Comparison of ENCODE assay signal across 8 cellular contexts in genomic region chr16:4693956-4694663, GRCh38. TPM values are rescaled to one million over a fixed set of nuclear protein-coding genes. Genes with fewer than 3 reads are reported as not detected.
DNase-seq lines count a peak whose midpoint lies in the region; ATAC-seq and TF ChIP-seq lines count a peak whose summit lies in the region.

No MANE protein-coding gene starts in this region.

- peaks cover 19% of the 10 kb centered on the region for H4K20me1 ChIP-seq in IMR-90 (ENCODE audit: insufficient read depth, low read length)

- H2BK20ac ChIP-seq in IMR-90 (ENCODE audit: low read depth, low read length), result no peak overlapping the region

- H3K27me3 ChIP-seq in IMR-90 (ENCODE audit: control insufficient read depth, insufficient read depth, low read length) (no peaks in the 10 kb centered on the region), thyroid gland (no peaks in the 10 kb centered on the region)

- H3K56ac ChIP-seq in IMR-90 (ENCODE audit: extremely low read depth, insufficient read depth, low read length), result no peak overlapping the region

- H3K9me1 ChIP-seq in IMR-90 (ENCODE audit: insufficient read depth, low read length), result peaks cover 5% of the 10 kb centered on the region; the same call in 1 of the 2 replicates

- H3K9me3 ChIP-seq in IMR-90 (ENCODE audit: control insufficient read depth, insufficient read depth, low read length) (no peaks in the 10 kb centered on the region), thyroid gland (no peaks in the 10 kb centered on the region)

- peak overlapping the region; percentile 85 for H3K4ac ChIP-seq in IMR-90 (ENCODE audit: low read depth, low read length)

- peak; percentile 55 for ATAC-seq in IMR-90 (ENCODE audit: low read depth)
- ATAC-seq in activated CD8-positive, alpha-beta T cell treated with anti-CD3 and anti-CD28 coated beads, Interleukin-2, amount 10 ng/mL, durations not matched to agents 7 days and 5 days, result peak; percentile 38
- ATAC-seq in GM18520 (IDR thresholded peaks at IDR 0.05; ENCODE audit: unreplicated experiment), result no peak

- H3K4me3 ChIP-seq in IMR-90 (ENCODE audit: insufficient read depth, low read depth, low read length) (peak overlapping the region; percentile 89), thyroid gland (replicated peaks in 1 of 3) (peak overlapping the region; percentile 34 to 97 (median 97))

- H3K36me3 Mint-ChIP-seq in activated CD8-positive, alpha-beta T cell treated with anti-CD3 and anti-CD28 coated beads, Interleukin-2, amount 10 ng/mL, durations not matched to agents 7 days and 5 days (ENCODE audit: low read depth), result peaks cover 20% of the 10 kb centered on the region

- peaks cover 20% of the 10 kb centered on the region for H3K4me1 Mint-ChIP-seq in activated CD8-positive, alpha-beta T cell treated with anti-CD3 and anti-CD28 coated beads, Interleukin-2, amount 10 ng/mL, durations not matched to agents 7 days and 5 days (ENCODE audit: low read depth)

- no peak overlapping the region; the same call in 1 of the 2 replicates for H4K5ac ChIP-seq in IMR-90 (ENCODE audit: low read depth, low read length)

- no peak overlapping the region for H4K91ac ChIP-seq in IMR-90 (ENCODE audit: insufficient read depth, low read depth, low read length)

- H3K4me1 ChIP-seq in IMR-90 (ENCODE audit: control insufficient read depth, insufficient read depth, low read length) (peaks cover 7% of the 10 kb centered on the region), thyroid gland (peaks cover 15 to 22% of the 10 kb centered on the region in 2 donors)

- no peak overlapping the region for H2BK15ac ChIP-seq in IMR-90 (ENCODE audit: low read depth, low read length)

- no TSS peak for BruUV-seq in IMR-90 (replicated peaks; lab: Mats Ljungman, UMichigan)

- H3K9me3 Mint-ChIP-seq in activated CD8-positive, alpha-beta T cell treated with anti-CD3 and anti-CD28 coated beads, Interleukin-2, amount 10 ng/mL, durations not matched to agents 7 days and 5 days (ENCODE audit: insufficient read depth), result no peaks in the 10 kb centered on the region

- H3K27ac ChIP-seq in IMR-90 (ENCODE audit: insufficient read depth, low read length) (peak overlapping the region; percentile 84), thyroid gland (peak overlapping the region; percentile 22 to 91 (median 87))

- H3K14ac ChIP-seq in IMR-90 (replicated peaks; ENCODE audit: low read depth, low read length), result peak overlapping the region; percentile 77; the same call in 1 of the 2 replicates

- TF ChIP-seq CTCF in IMR-90 (conservative IDR thresholded peaks at IDR 0.05; ENCODE audit: low read depth, low read length) (no peak), thyroid gland (IDR thresholded peaks at IDR 0.05) (no peak)

- peaks cover 44% of the 10 kb centered on the region for H3K36me3 ChIP-seq in IMR-90 (ENCODE audit: control insufficient read depth, insufficient read depth, low read length)
- peaks cover 26 to 33% of the 10 kb centered on the region in 2 donors for H3K36me3 ChIP-seq in thyroid gland

- POLR2A ChIA-PET in IMR-90 (lab: Charles Lee; ENCODE audit: unreplicated experiment), result no interaction called here
- POLR2A ChIA-PET in activated CD8-positive, alpha-beta T cell treated with anti-CD3 and anti-CD28 coated beads, Interleukin-2, amount 10 ng/mL, durations not matched to agents 7 days and 5 days (lab: Charles Lee), result interaction anchor here (0.6 to 2.6 kb wide), 5 partner anchors 11 to 153 kb away, joined by 3 to 10 read pairs (median 3); partner anchors contain the start of genes ANKS3, DNAAF8, GLYR1 and UBN1

- intact Hi-C loops in IMR-90 (cut with micrococcal nuclease) (loop anchor here (2.0 kb wide), 1 partner anchor 263 kb away; no protein-coding TSS in a partner anchor), thyroid gland (cut with DNase I) (no loop called here)

- H3K9ac ChIP-seq in IMR-90 (ENCODE audit: low read depth, low read length), result peak overlapping the region; percentile 84

- H2BK120ac ChIP-seq in IMR-90 (ENCODE audit: low read depth, low read length), result no peak overlapping the region

- peak overlapping the region; percentile 26 for H2BK5ac ChIP-seq in IMR-90 (ENCODE audit: low read depth, low read length, poor library complexity, severe bottlenecking)

- in situ Hi-C loops in IMR-90 (cut with MboI; ENCODE audit: low sequenced_read_pairs), result no loop called here

- H3K23ac ChIP-seq in IMR-90 (ENCODE audit: low read depth, low read length), result no peak overlapping the region

- H3K27ac Mint-ChIP-seq in activated CD8-positive, alpha-beta T cell treated with anti-CD3 and anti-CD28 coated beads, Interleukin-2, amount 10 ng/mL, durations not matched to agents 7 days and 5 days, result peak overlapping the region; percentile 68

- H3K79me1 ChIP-seq in IMR-90 (ENCODE audit: low read depth in 1 of 2, low read length in 2 of 2), result peaks cover 0 to 26% of the 10 kb centered on the region in 2 experiments; a peak in 3 of 4 replicates

- DNase-seq in NCI-H345 (lab: John Stamatoyannopoulos, UW) (peak; percentile 36), NCI-H345 treated with DMSO at 0.1 percent for 48 hours (lab: John Stamatoyannopoulos, UW; ENCODE audit: unreplicated experiment) (no peak), IMR-90 (peak; percentile 38), epidermal melanocyte (ENCODE audit: insufficient read length, low spot score) (peak; percentile 74), mucosa of gallbladder (ENCODE audit: low spot score) (peak; percentile 29), thyroid gland (peak; percentile 73)
- DNase-seq in activated CD8-positive, alpha-beta T cell treated with anti-CD3 and anti-CD28 coated beads, Interleukin-2, amount 10 ng/mL, durations not matched to agents 7 days and 5 days, result peak; percentile 54

- no peaks in the 10 kb centered on the region for H3K27me3 Mint-ChIP-seq in activated CD8-positive, alpha-beta T cell treated with anti-CD3 and anti-CD28 coated beads, Interleukin-2, amount 10 ng/mL, durations not matched to agents 7 days and 5 days (ENCODE audit: low read depth)

- dilution Hi-C loops in IMR-90 (cut with HindIII; ENCODE audit: low sequenced_read_pairs, unreplicated experiment), result no loop called here

- peak overlapping the region; percentile 96 for H2AK5ac ChIP-seq in IMR-90 (ENCODE audit: low read depth, low read length)

- peak overlapping the region; percentile 86 for H3K4me2 ChIP-seq in IMR-90 (ENCODE audit: low read depth, low read length)

- 0% methylated on average over 35 of the region's 55 CpGs; no CpG with 5 or more reads in 1 of the 2 experiments for WGBS in IMR-90 (ENCODE audit: extremely low coverage in 2 of 2, insufficient read length in 1 of 2), 2 experiments
- 9 to 15% methylated on average over 5 to 8 of the region's 55 CpGs for WGBS in thyroid gland, 2 donors

- peak overlapping the region; percentile 99 for H2AK9ac ChIP-seq in IMR-90 (replicated peaks; ENCODE audit: low read depth, low read length, poor library complexity)

- H4K8ac ChIP-seq in IMR-90 (ENCODE audit: low read depth in 2 of 2, low read length in 2 of 2), result peak overlapping the region; percentile 76 to 92; a peak in 2 of 4 replicates

- peak overlapping the region; percentile 80 for H3K4me3 Mint-ChIP-seq in activated CD8-positive, alpha-beta T cell treated with anti-CD3 and anti-CD28 coated beads, Interleukin-2, amount 10 ng/mL, durations not matched to agents 7 days and 5 days

- H3K18ac ChIP-seq in IMR-90 (ENCODE audit: low read depth, low read length), result no peak overlapping the region

- CTCF ChIA-PET in IMR-90 (lab: Yijun Ruan, JAX), result interaction anchor here (0.9 kb wide), 1 partner anchor 12 kb away, joined by 3 read pairs; no protein-coding TSS in a partner anchor
- CTCF ChIA-PET in activated CD8-positive, alpha-beta T cell treated with anti-CD3 and anti-CD28 coated beads, Interleukin-2, amount 10 ng/mL, durations not matched to agents 7 days and 5 days (lab: Charles Lee), result no interaction called here

- TF ChIP-seq POLR2A in IMR-90 (IDR thresholded peaks at IDR 0.05; ENCODE audit: low read depth, low read length) (no peak), thyroid gland (IDR thresholded peaks at IDR 0.05) (no peak)

- TF ChIP-seq RAD21 in IMR-90 (IDR thresholded peaks at IDR 0.05; ENCODE audit: low read length), result no peak

- H2AFZ ChIP-seq in IMR-90 (replicated peaks; ENCODE audit: low read length, poor library complexity), result peak overlapping the region; percentile 96

TF ChIP-seq in IMR-90, 13 proteins besides CTCF, POLR2A, EP300 and RAD21:
- 0 out of 2 replicates have a peak, but pooled peaks have one; percentile 1 for TF ChIP-seq CEBPB (IDR thresholded peaks at IDR 0.05; ENCODE audit: low read depth, low read length)
- peak; percentile 61; the same call in 1 of the 2 replicates for TF ChIP-seq MAZ (IDR thresholded peaks at IDR 0.05; ENCODE audit: borderline replicate concordance, low read depth, low read length)
- no peak for TF ChIP-seq FOS (IDR thresholded peaks at IDR 0.05; ENCODE audit: low read depth, low read length)
- peak; percentile 42; the same call in 1 of the 2 replicates for TF ChIP-seq MXI1 (IDR thresholded peaks at IDR 0.05; ENCODE audit: borderline replicate concordance, low read depth, low read length)

RNA-seq across cellular contexts. Expression of gene NUDT16L1, which starts 0.7 kb away (rescaled TPM):
- total RNA-seq in IMR-90 (2012; rRNA removed), result 22.9 and 28.3 TPM in 2 replicates
- polyA plus RNA-seq in IMR-90 (2012; rRNA removed), result 44.3 and 63.8 TPM in 2 replicates
- 55.5 and 62.4 TPM in 2 replicates for polyA plus RNA-seq in IMR-90 (2012; cell fraction: cytosol; rRNA removed)
- polyA plus RNA-seq in IMR-90 (2012; cell fraction: nucleus; rRNA removed; ENCODE audit: low replicate concordance), result 25.7 and 61.5 TPM in 2 replicates
- total RNA-seq in activated CD8-positive, alpha-beta T cell treated with anti-CD3 and anti-CD28 coated beads, Interleukin-2, amount 10 ng/mL, durations not matched to agents 7 days and 5 days, result 10 to 100 TPM; 32.6 to 36.2 TPM
- total RNA-seq in mucosa of gallbladder, result 67.0 TPM
- total RNA-seq in thyroid gland, result 10 to 100 TPM; 27.0 to 61.1 (median 38.9) TPM

RNA-seq across cellular contexts. Expression of gene ANKS3, which starts 40.0 kb away (rescaled TPM):
- total RNA-seq in IMR-90 (2012; rRNA removed) (22.2 and 24.4 TPM in 2 replicates), mucosa of gallbladder (27.1 TPM), thyroid gland (10 to 100 TPM; 22.9 to 35.3 (median 25.1) TPM)
- 23.7 and 25.0 TPM in 2 replicates for polyA plus RNA-seq in IMR-90 (2012; rRNA removed)
- 15.1 and 18.0 TPM in 2 replicates for polyA plus RNA-seq in IMR-90 (2012; cell fraction: cytosol; rRNA removed)
- polyA plus RNA-seq in IMR-90 (2012; cell fraction: nucleus; rRNA removed; ENCODE audit: low replicate concordance), result 91.7 and 149 TPM in 2 replicates
- total RNA-seq in activated CD8-positive, alpha-beta T cell treated with anti-CD3 and anti-CD28 coated beads, Interleukin-2, amount 10 ng/mL, durations not matched to agents 7 days and 5 days, result 10 to 100 TPM; 17.0 to 17.2 TPM

RNA-seq across cellular contexts. Expression of gene DNAAF8, which starts 40.2 kb away (rescaled TPM):
- total RNA-seq in IMR-90 (2012; rRNA removed) (0.54 and 0.56 TPM in 2 replicates), mucosa of gallbladder (2.5 TPM), thyroid gland (1 to 10 TPM in 3 of 4 donors, under 1 TPM in 1; 0.25 to 4.1 (median 2.8) TPM)
- 1.7 TPM in 2 replicates for polyA plus RNA-seq in IMR-90 (2012; rRNA removed)
- polyA plus RNA-seq in IMR-90 (2012; cell fraction: cytosol; rRNA removed), result 0.68 and 1.1 TPM in 2 replicates
- 0.99 and 1.6 TPM in 2 replicates for polyA plus RNA-seq in IMR-90 (2012; cell fraction: nucleus; rRNA removed; ENCODE audit: low replicate concordance)
- under 1 TPM; 0.39 to 0.68 TPM for total RNA-seq in activated CD8-positive, alpha-beta T cell treated with anti-CD3 and anti-CD28 coated beads, Interleukin-2, amount 10 ng/mL, durations not matched to agents 7 days and 5 days
